ENCODE assay signal across 8 cellular contexts in the genomic region with DNA sequence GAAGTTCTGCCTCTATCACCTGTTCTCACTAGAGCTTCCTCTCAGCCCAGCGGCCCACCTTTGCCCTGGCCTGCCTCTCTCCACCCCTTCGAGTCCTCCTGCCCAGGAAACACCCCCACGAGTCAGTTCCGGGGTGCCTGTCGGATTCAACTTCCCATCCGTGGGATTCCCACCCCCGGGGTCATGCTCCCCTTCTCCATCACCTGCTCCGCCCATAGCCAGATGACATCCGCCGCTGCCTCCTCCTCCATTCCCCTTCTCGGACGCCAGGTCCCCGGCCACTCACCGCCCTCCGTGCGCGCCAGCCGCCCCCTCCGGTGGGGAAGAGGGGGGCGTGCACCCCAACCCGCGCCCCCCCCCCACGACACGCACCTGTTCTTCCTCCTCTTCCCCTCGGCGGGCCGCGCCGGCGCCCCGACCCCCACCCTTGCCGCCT. TPM values are rescaled to one million over a fixed set of nuclear protein-coding genes. Genes with fewer than 3 reads are reported as not detected.
DNase-seq lines count a peak whose midpoint lies in the region; ATAC-seq and TF ChIP-seq lines count a peak whose summit lies in the region.

No MANE protein-coding gene starts in this region.

- no peaks in the 10 kb centered on the region for H3K27me3 Mint-ChIP-seq in CD4-positive, alpha-beta T cell

- H3K4me1 Mint-ChIP-seq in CD4-positive, alpha-beta T cell (ENCODE audit: low read depth), result peaks cover 45% of the 10 kb centered on the region

- H3K27ac ChIP-seq in CD4-positive, alpha-beta T cell (ENCODE audit: low read depth, low read length), result peak overlapping the region; percentile 72
- peak overlapping the region; percentile 65 to 99 (median 95) for H3K27ac ChIP-seq in skin epidermis

- peak overlapping the region; percentile 93 for H3K27ac Mint-ChIP-seq in CD4-positive, alpha-beta T cell

- intact Hi-C loops in CD4-positive, alpha-beta T cell (cut with DNase I, micrococcal nuclease), result loop anchor here (5.0 kb wide), 2 partner anchors 46 to 216 kb away; a partner anchor contains a TSS

- no peaks in the 10 kb centered on the region for H3K9me3 ChIP-seq in CD4-positive, alpha-beta T cell (ENCODE audit: control insufficient read depth, low read length)
- no peaks in the 10 kb centered on the region for H3K9me3 ChIP-seq in iPS-18c (ENCODE audit: control insufficient read depth, insufficient read depth, low read length)

- H3K9me3 Mint-ChIP-seq in CD4-positive, alpha-beta T cell, result no peaks in the 10 kb centered on the region

- DNase-seq in CD4-positive, alpha-beta T cell, result peak; percentile 25 to 67 (median 53)
- DNase-seq in T-helper 9 cell, result peak; percentile 65
- peak; percentile 53 for DNase-seq in astrocyte of the hippocampus (ENCODE audit: low read depth, low spot score)
- DNase-seq in NCI-H128 (lab: John Stamatoyannopoulos, UW; ENCODE audit: unreplicated experiment), result no peak

- POLR2A ChIA-PET in CD4-positive, alpha-beta T cell (lab: Charles Lee), result interaction anchor here (0.9 to 2.3 kb wide), 11 partner anchors 9 to 985 kb away, joined by 3 to 14 read pairs (median 4); a partner anchor contains a TSS

- peaks cover 29% of the 10 kb centered on the region for H3K36me3 Mint-ChIP-seq in CD4-positive, alpha-beta T cell (ENCODE audit: low read depth)

- no peaks in the 10 kb centered on the region for H3K27me3 ChIP-seq in CD4-positive, alpha-beta T cell (ENCODE audit: control insufficient read depth, insufficient read depth, low read length)

- H3K4me3 ChIP-seq in iPS-18c (ENCODE audit: insufficient read depth, low read depth, low read length) (peak overlapping the region; percentile 88), skin epidermis (peak overlapping the region; percentile 86 to 100 (median 98))

- no peak for TF ChIP-seq CTCF in CD4-positive, alpha-beta T cell (IDR thresholded peaks at IDR 0.05)

- H3K4me3 Mint-ChIP-seq in CD4-positive, alpha-beta T cell, result peak overlapping the region; percentile 99

- CTCF ChIA-PET in CD4-positive, alpha-beta T cell (lab: Charles Lee), result interaction anchor here (1.2 to 1.6 kb wide), 2 partner anchors 12 to 104 kb away, joined by 4 to 5 read pairs; no protein-coding TSS in a partner anchor

- ATAC-seq in CD4-positive, alpha-beta T cell (ENCODE audit: poor library complexity), result peak; percentile 54
- ATAC-seq in GM19395 (IDR thresholded peaks at IDR 0.05; ENCODE audit: unreplicated experiment), result peak; percentile 51
- ATAC-seq in HG03571 (IDR thresholded peaks at IDR 0.05; ENCODE audit: unreplicated experiment), result peak; percentile 34

RNA-seq across cellular contexts. Expression of a gene that starts 0.8 kb away (rescaled TPM):
- 10 to 100 TPM; 38.3 to 43.4 TPM for total RNA-seq in CD4-positive, alpha-beta T cell
